Comparison of ENCODE assay signal across 11 cellular contexts in the genomic region with DNA sequence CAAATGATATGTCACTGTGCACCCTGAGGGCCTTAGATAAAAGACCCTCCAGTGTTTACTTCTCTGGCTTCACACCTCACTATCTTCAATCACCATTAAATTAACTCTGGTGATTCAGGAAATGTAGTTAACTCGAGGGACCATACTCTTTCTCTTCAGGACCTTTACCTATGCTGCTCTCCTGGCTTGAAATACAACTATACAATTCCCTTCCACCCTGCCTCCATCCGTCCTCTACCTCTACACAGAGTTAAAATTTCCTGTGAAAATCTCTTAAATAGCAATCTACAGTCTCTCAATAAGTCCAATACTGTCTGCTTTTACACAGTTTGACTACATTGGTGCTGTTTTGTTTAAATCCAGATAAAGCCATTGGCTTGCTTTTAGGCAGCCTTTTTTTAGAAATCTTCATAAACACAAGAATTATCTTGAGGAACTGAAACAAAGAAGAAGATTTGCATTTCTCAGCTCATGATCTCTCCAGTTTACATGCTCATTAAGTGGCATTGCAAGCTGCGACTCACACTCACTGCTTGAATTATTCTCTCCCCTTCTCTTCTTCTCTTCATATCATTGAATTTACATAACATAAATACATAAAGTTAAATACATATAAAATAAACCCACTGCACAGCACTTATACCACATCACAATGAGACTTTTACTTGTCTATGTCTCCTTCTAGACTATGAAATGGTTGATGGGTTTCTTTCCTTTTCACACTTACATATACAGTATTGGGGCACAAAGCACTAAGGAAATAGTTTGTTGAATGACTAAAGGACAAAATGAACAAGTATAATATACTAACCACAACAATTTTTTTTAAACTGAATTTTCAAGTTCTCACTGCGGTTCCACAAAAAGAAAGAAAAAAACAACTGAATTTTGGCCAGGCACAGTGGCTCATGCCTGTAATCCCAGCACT.
A peak's percentile ranks its signal among the peaks of the same experiment; 100 is the strongest.
DNase-seq lines count a peak whose midpoint lies in the region; ATAC-seq, FAIRE-seq and TF ChIP-seq lines count a peak whose summit lies in the region.
"Had no signal": no experiment of that assay in that cellular context is flagged by ENCODE, and none has a peak within 500 bp of the region (broad histone marks: within the 10 kb centered on the region; RNA-seq: fewer than 3 reads in every experiment).

No MANE protein-coding gene starts in this region.

- H2AFZ ChIP-seq in H1 (ENCODE audit: low read length), result peak overlapping the region; percentile 69; the same call in 1 of the 2 replicates
- no peak overlapping the region for H2AFZ ChIP-seq in PC-3 (ENCODE audit: low read length)

- H3K4me1 Mint-ChIP-seq in T-helper 2 cell treated with Interferon-gamma antibody and Interleukin-4, amounts not matched to agents 5 μg/mL and 100 μg/mL, for 36 hours (ENCODE audit: low read depth), result no peaks in the 10 kb centered on the region

- no TSS peak for BruUV-seq in PC-3 (replicated peaks; lab: Mats Ljungman, UMichigan)

- H3K9me2 ChIP-seq in PC-3 (replicated peaks; ENCODE audit: low read length), result no peaks in the 10 kb centered on the region

- no peak overlapping the region for H3K4me3 ChIP-seq in H1 (ENCODE audit: extremely low read depth in 1 of 4, insufficient read depth in 2 of 4, low read depth in 3 of 4, low read length in 4 of 4)
- H3K4me3 ChIP-seq in PC-3 (ENCODE audit: low read length), result no peak overlapping the region
- H3K4me3 ChIP-seq: right atrium auricular region had no signal

- 73% methylated on average over 4 of the region's 4 CpGs; no CpG with 5 or more reads in 1 of the 2 experiments for WGBS in H1 (ENCODE audit: extremely low coverage in 1 of 2, insufficient coverage in 1 of 2, insufficient read length in 1 of 2, insufficient replicate concordance in 2 of 2, low coverage in 1 of 2, low lambda C conversion rate in 2 of 2, missing lambda C conversion rate in 1 of 2), 2 experiments

- no peaks in the 10 kb centered on the region for H3K79me1 ChIP-seq in H1 (ENCODE audit: low read depth, low read length)

- no peaks in the 10 kb centered on the region; a peak in 1 of 7 replicates for H3K4me1 ChIP-seq in H1 (replicated peaks in 1 of 4; ENCODE audit: control insufficient read depth in 3 of 4, insufficient read depth in 4 of 4, low read length in 3 of 4)
- H3K4me1 ChIP-seq in PC-3 (ENCODE audit: insufficient read depth, low read length), result no peaks in the 10 kb centered on the region
- H3K4me1 ChIP-seq: right atrium auricular region had no signal

- H3K27me3 ChIP-seq in H1 (replicated peaks in 1 of 4; ENCODE audit: control insufficient read depth in 3 of 4, extremely low read depth in 1 of 4, insufficient read depth in 3 of 4, low read length in 3 of 4) (no peaks in the 10 kb centered on the region), PC-3 (ENCODE audit: low read length) (no peaks in the 10 kb centered on the region)
- H3K27me3 ChIP-seq: right atrium auricular region had no signal

- no peak for TF ChIP-seq EP300 in H1 (IDR thresholded peaks at IDR 0.05; ENCODE audit: borderline replicate concordance in 1 of 2, low read depth in 2 of 2, low read length in 2 of 2)

- H3K9me3 ChIP-seq in H1 (ENCODE audit: insufficient read depth in 2 of 2, low read depth in 1 of 2, low read length in 1 of 2) (no peaks in the 10 kb centered on the region), PC-3 (ENCODE audit: low read length) (no peaks in the 10 kb centered on the region)
- H3K9me3 ChIP-seq: right atrium auricular region had no signal

- H2BK20ac ChIP-seq in H1 (ENCODE audit: low read length), result no peak overlapping the region

- DNase-seq in H1 (ENCODE audit: low read depth in 1 of 2, low spot score in 2 of 2), result no peak
- no peak for DNase-seq in PC-3
- no peak for DNase-seq in T-helper 2 cell treated with Interferon-gamma antibody and Interleukin-4, amounts not matched to agents 5 μg/mL and 100 μg/mL, for 36 hours (ENCODE audit: low spot score)
- no peak for DNase-seq in DMS79 (lab: John Stamatoyannopoulos, UW)
- DNase-seq in iPS-NIHi11 (ENCODE audit: low spot score), result no peak
- DNase-seq: NCI-H2171 treated with DMSO at 0.1 percent for 48 hours; stimulated activated CD8-positive, alpha-beta memory T cell treated with anti-CD3 and anti-CD28 coated beads, Interleukin-4, amount 100 ng/mL, for 48 hours had no signal

- no peaks in the 10 kb centered on the region for H3K36me3 ChIP-seq in H1 (ENCODE audit: control insufficient read depth in 2 of 4, insufficient read depth in 4 of 4, low read length in 3 of 4)
- no peaks in the 10 kb centered on the region for H3K36me3 ChIP-seq in PC-3 (ENCODE audit: low read depth, low read length)
- H3K36me3 ChIP-seq: right atrium auricular region had no signal

- no peak for TF ChIP-seq POLR2A in H1 (IDR thresholded peaks at IDR 0.05; ENCODE audit: control extremely low read depth in 1 of 2, low read depth in 2 of 2, low read length in 2 of 2)

- H2BK12ac ChIP-seq in H1 (ENCODE audit: low read depth, low read length), result no peak overlapping the region

- no peaks in the 10 kb centered on the region for H3K79me2 ChIP-seq in H1 (ENCODE audit: control insufficient read depth in 1 of 2, insufficient read depth in 2 of 2, low read length in 2 of 2)
- no peaks in the 10 kb centered on the region for H3K79me2 ChIP-seq in PC-3 (ENCODE audit: low read length)

- POLR2A ChIA-PET in H1 (lab: Charles Lee; ENCODE audit: partially characterized antibody) (no interaction called here), PC-3 (lab: Charles Lee; ENCODE audit: unreplicated experiment) (no interaction called here)

- no peak overlapping the region for H2AK5ac ChIP-seq in H1 (ENCODE audit: low read depth, low read length)

- H3K27ac ChIP-seq in H1 (ENCODE audit: low read depth, low read length) (no peak overlapping the region), PC-3 (ENCODE audit: low read length) (no peak overlapping the region)
- H3K27ac ChIP-seq: right atrium auricular region had no signal

- H4K20me1 ChIP-seq in H1 (replicated peaks in 1 of 2; ENCODE audit: control insufficient read depth in 1 of 2, insufficient read depth in 2 of 2, low read length in 2 of 2) (no peaks in the 10 kb centered on the region), PC-3 (ENCODE audit: low read length) (no peaks in the 10 kb centered on the region)

- no peak overlapping the region for H3K18ac ChIP-seq in H1 (ENCODE audit: extremely low read depth, low read length)

- no peak overlapping the region for H3K27ac Mint-ChIP-seq in T-helper 2 cell treated with Interferon-gamma antibody and Interleukin-4, amounts not matched to agents 5 μg/mL and 100 μg/mL, for 36 hours

- H3K9ac ChIP-seq in H1 (replicated peaks in 1 of 4; ENCODE audit: extremely low read depth in 1 of 4, low read depth in 3 of 4, low read length in 3 of 4) (no peak overlapping the region), PC-3 (ENCODE audit: low read length) (no peak overlapping the region)

- no peak overlapping the region for H2BK120ac ChIP-seq in H1 (replicated peaks; ENCODE audit: low read depth, low read length)

- TF ChIP-seq RAD21 in H1 (IDR thresholded peaks at IDR 0.05 in 1 of 2, conservative IDR thresholded peaks at IDR 0.05 in 1 of 2; ENCODE audit: low read depth in 2 of 2, low read length in 2 of 2), result no peak

- no peak overlapping the region for H3K23ac ChIP-seq in H1 (ENCODE audit: insufficient read length)

- no peak overlapping the region for H4K91ac ChIP-seq in H1 (replicated peaks; ENCODE audit: insufficient read length, low read length)

- no peak overlapping the region for H3K56ac ChIP-seq in H1 (replicated peaks; ENCODE audit: insufficient read length, low read depth, low read length)

- H3K9me3 Mint-ChIP-seq in T-helper 2 cell treated with Interferon-gamma antibody and Interleukin-4, amounts not matched to agents 5 μg/mL and 100 μg/mL, for 36 hours, result no peaks in the 10 kb centered on the region

- H4K8ac ChIP-seq in H1 (ENCODE audit: extremely low read depth, insufficient read depth, low read length), result no peak overlapping the region

- TF ChIP-seq CTCF in H1 (IDR thresholded peaks at IDR 0.05; ENCODE audit: control extremely low read depth in 1 of 3, insufficient read depth in 1 of 3, low read depth in 1 of 3, low read length in 3 of 3) (no peak), PC-3 (conservative IDR thresholded peaks at IDR 0.05; ENCODE audit: low read depth, low read length) (no peak)

- no peak overlapping the region for H3K4me3 Mint-ChIP-seq in T-helper 2 cell treated with Interferon-gamma antibody and Interleukin-4, amounts not matched to agents 5 μg/mL and 100 μg/mL, for 36 hours

- H4K5ac ChIP-seq in H1 (ENCODE audit: insufficient read length, low read depth, low read length), result no peak overlapping the region

- no peak overlapping the region for H3K4ac ChIP-seq in H1 (replicated peaks; ENCODE audit: insufficient read length, low read depth, low read length)

- no peak overlapping the region for H2BK5ac ChIP-seq in H1 (ENCODE audit: low read depth, low read length)

- CTCF ChIA-PET in H1 (lab: Charles Lee; ENCODE audit: partially characterized antibody), result no interaction called here
- CTCF ChIA-PET in PC-3 (lab: Charles Lee), result no interaction called here

- H3K4me2 ChIP-seq in H1 (ENCODE audit: insufficient read depth in 1 of 2, low read depth in 2 of 2, low read length in 2 of 2) (no peak overlapping the region), PC-3 (ENCODE audit: low read length) (no peak overlapping the region)

- no peak overlapping the region for H2BK15ac ChIP-seq in H1 (ENCODE audit: low read length)

- H3F3A ChIP-seq in PC-3 (ENCODE audit: low read length, unreplicated experiment), result no peaks in the 10 kb centered on the region

- no peak overlapping the region for H3K14ac ChIP-seq in H1 (ENCODE audit: insufficient read length)

- H3K27me3 Mint-ChIP-seq in T-helper 2 cell treated with Interferon-gamma antibody and Interleukin-4, amounts not matched to agents 5 μg/mL and 100 μg/mL, for 36 hours (ENCODE audit: low read depth), result no peaks in the 10 kb centered on the region

- H3K23me2 ChIP-seq in H1 (ENCODE audit: low read depth, low read length), result no peaks in the 10 kb centered on the region

- intact Hi-C loops in PC-3 (cut with micrococcal nuclease), result no loop called here

- FAIRE-seq in H1 (lab: Jason Lieb, UNC), result no peak

- ATAC-seq in GM18867 (IDR thresholded peaks at IDR 0.05; ENCODE audit: unreplicated experiment), result peak; percentile 98
- peak; percentile 97 for ATAC-seq in GM21576 (IDR thresholded peaks at IDR 0.05; ENCODE audit: unreplicated experiment)
- peak; percentile 96 for ATAC-seq in HG03139 (IDR thresholded peaks at IDR 0.05; ENCODE audit: unreplicated experiment)
- no peak for ATAC-seq in PC-3

- H3K36me3 Mint-ChIP-seq in T-helper 2 cell treated with Interferon-gamma antibody and Interleukin-4, amounts not matched to agents 5 μg/mL and 100 μg/mL, for 36 hours (ENCODE audit: low read depth), result no peaks in the 10 kb centered on the region

TF ChIP-seq in H1, 55 proteins besides CTCF, POLR2A, EP300 and RAD21:
- TF ChIP-seq CHD2 (IDR thresholded peaks at IDR 0.05; ENCODE audit: low read length) (no peak), SP4 (IDR thresholded peaks at IDR 0.05; ENCODE audit: low read length) (no peak), SP1 (IDR thresholded peaks at IDR 0.05; ENCODE audit: low read depth, low read length) (no peak), SIX5 (IDR thresholded peaks at IDR 0.05; ENCODE audit: low read depth, low read length) (no peak), SRF (IDR thresholded peaks at IDR 0.05; ENCODE audit: low read depth, low read length) (no peak), JUND (IDR thresholded peaks at IDR 0.05; ENCODE audit: low read length) (no peak)
